ENCODE assay signal across 23 cellular contexts in the genomic region with DNA sequence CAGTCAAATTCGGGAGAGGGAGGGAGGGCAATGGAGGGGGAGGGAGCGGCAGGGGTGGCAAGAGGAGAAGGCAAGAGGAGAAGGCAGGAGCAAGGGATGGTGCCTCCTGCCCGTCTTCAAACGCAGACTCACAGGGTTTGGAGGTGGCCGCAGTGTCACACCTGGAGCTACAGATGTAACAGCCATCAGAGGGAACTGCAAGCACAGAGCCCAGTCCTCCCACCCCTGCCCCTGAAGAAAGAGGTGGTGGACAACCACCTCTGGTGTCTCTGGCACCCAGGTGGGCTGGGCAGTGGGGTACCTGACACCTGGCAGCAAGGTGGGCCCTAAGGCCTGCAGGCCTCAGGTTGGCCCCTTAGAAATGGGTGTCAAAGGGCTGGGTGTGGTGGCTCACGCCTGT.
"Had no signal": no experiment of that assay in that cellular context is flagged by ENCODE, and none has a peak within 500 bp of the region (broad histone marks: within the 10 kb centered on the region; RNA-seq: fewer than 3 reads in every experiment).

No MANE protein-coding gene starts in this region.

- H3K4me1 ChIP-seq: left lung, lower lobe of right lung, neural progenitor cell, pancreas, prostate gland, suprapubic skin, tibial nerve, upper lobe of right lung had no signal

- H3K36me3 ChIP-seq: left lung, lower lobe of right lung, neural progenitor cell, pancreas, prostate gland, suprapubic skin, thoracic aorta, tibial nerve, upper lobe of right lung had no signal

- DNase-seq: hypothalamus; immature natural killer cell; kidney; left colon; left lung; lower lobe of right lung; mammary epithelial cell; mesenchymal stem cell; naive B cell; natural killer cell; nephron progenitor cell; pancreas; retina; right cardiac atrium; stimulated activated CD4-positive, alpha-beta T cell treated with anti-CD3 and anti-CD28 coated beads, Interleukin-4, amount 100 ng/mL, for 24 hours; stimulated activated naive CD4-positive, alpha-beta T cell; upper lobe of right lung had no signal

- H3K27me3 ChIP-seq: left lung, neural progenitor cell, pancreas, tibial nerve, upper lobe of right lung had no signal

- H3K4me2 ChIP-seq: neural progenitor cell had no signal

- H3K9me3 ChIP-seq: pancreas, prostate gland, suprapubic skin, thoracic aorta, upper lobe of right lung had no signal

- H3K27ac ChIP-seq: left lung, lower lobe of right lung, neural progenitor cell, pancreas, prostate gland, skin epidermis, suprapubic skin, tibial nerve, upper lobe of right lung had no signal

- H3K9ac ChIP-seq: neural progenitor cell had no signal

- H3K4me3 ChIP-seq: left lung, lower lobe of right lung, neural progenitor cell, pancreas, prostate gland, skin epidermis, suprapubic skin, thoracic aorta, tibial nerve, upper lobe of right lung had no signal
